Comparison of ENCODE assay signal across 8 cellular contexts in the genomic region with DNA sequence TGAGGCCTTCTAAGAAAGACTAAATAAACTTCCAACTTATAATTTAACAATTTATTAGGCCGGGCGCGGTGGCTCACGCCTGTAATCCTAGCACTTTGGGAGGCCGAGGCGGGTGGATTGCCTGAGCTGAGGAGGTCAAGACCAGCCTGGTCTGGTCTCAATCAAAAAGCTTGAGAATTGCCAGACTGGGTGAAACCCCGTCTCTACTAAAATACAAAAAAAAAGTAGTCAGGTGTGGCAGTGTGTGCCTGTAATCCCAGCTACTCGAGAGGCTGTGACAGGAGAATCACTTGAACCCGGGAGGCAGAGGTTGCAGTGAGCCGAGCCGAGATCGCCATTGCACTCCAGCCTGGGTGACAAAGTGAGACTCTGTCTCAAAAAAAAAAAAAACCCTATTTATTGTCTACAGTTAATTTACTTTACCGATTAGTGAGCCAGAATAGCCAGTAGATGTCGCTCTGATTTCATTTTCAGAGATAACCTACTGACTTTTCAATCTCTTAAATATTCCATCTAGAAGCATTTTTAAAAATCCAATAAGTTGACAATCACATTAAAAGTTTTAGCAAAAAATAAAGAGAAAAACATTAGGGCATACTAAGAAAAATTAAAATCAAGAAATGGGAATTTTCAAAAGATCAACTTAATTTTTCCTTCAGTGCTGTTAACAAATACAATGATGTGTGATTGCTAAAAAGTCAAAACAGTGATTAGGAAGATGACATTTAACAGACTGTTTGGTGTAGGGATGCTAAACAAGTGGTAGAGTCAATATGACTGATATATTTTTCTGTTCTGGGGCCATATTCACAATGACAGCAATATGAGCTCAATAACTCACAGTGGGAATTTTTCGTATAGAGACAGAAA. TPM values are rescaled to one million over a fixed set of nuclear protein-coding genes. Genes with fewer than 3 reads are reported as not detected.
DNase-seq lines count a peak whose midpoint lies in the region; ATAC-seq, FAIRE-seq and TF ChIP-seq lines count a peak whose summit lies in the region.

No MANE protein-coding gene starts in this region.

- 0 out of 2 replicates have a peak overlapping the region, but pooled peaks have one; percentile 20 for H3K9ac ChIP-seq in HUES64 (ENCODE audit: low read depth, low read length)

- H3K36me3 ChIP-seq in HUES64 (ENCODE audit: insufficient read depth, low read length) = no peaks in the 10 kb centered on the region
- no peaks in the 10 kb centered on the region for H3K36me3 ChIP-seq in pancreas

- peaks cover 34% of the 10 kb centered on the region for H3K4me1 ChIP-seq in HUES64 (ENCODE audit: insufficient read depth, low read length)
- peaks cover 0 to 4% (median 0%) of the 10 kb centered on the region in 3 donors for H3K4me1 ChIP-seq in pancreas

- intact Hi-C loops in pancreas (cut with DNase I) = loop anchor here in 2 of 3 donors (5.0 kb wide), 1 partner anchor 72 kb away; no protein-coding TSS in a partner anchor

- H3K27ac ChIP-seq in HUES64 (ENCODE audit: low read depth, low read length) = no peak overlapping the region
- H3K27ac ChIP-seq in pancreas = no peak overlapping the region

- DNase-seq in DMS53 treated with DMSO at 0.1 percent for 48 hours (lab: John Stamatoyannopoulos, UW; ENCODE audit: unreplicated experiment) (peak; percentile 51), RKO (ENCODE audit: low spot score) (peak; percentile 61), epidermal melanocyte (ENCODE audit: insufficient read length, low spot score) (peak; percentile 58), pancreas (peak in 1 of 6 donors; percentile 29), iPS-NIHi11 (ENCODE audit: low spot score) (no peak)
- no peak for DNase-seq in NK-92 treated with Interleukin-12 subunit alpha and Interleukin-12 subunit beta, amount 100 ng/mL, for 24 hours (lab: John Stamatoyannopoulos, UW)
- no peak for DNase-seq in stimulated activated CD4-positive, alpha-beta T cell treated with anti-CD3 and anti-CD28 coated beads, Interleukin-15, amount 100 ng/mL, for 24 hours

- no peak overlapping the region for H3K4me3 ChIP-seq in HUES64 (ENCODE audit: low read length)
- H3K4me3 ChIP-seq in pancreas = peak overlapping the region in 1 of 4 donors; percentile 18

- 55% methylated on average over 15 of the region's 15 CpGs for WGBS in HUES64
- 31 to 36% methylated on average over 15 of the region's 15 CpGs for WGBS in pancreas, 2 donors

- H3K9me3 ChIP-seq in HUES64 (ENCODE audit: insufficient read depth, low read depth, low read length) (no peaks in the 10 kb centered on the region), pancreas (no peaks in the 10 kb centered on the region)

- peak in 3 of 4 donors; percentile 77 to 84 (median 79) for ATAC-seq in pancreas

- H3K27me3 ChIP-seq in HUES64 (ENCODE audit: insufficient read depth, low read length) (no peaks in the 10 kb centered on the region), pancreas (no peaks in the 10 kb centered on the region)

- peak; percentile 96 for FAIRE-seq in pancreas (lab: Jason Lieb, UNC)

- TF ChIP-seq CTCF in pancreas (IDR thresholded peaks at IDR 0.05) = peak; percentile 13 to 49 (median 42)

RNA-seq across cellular contexts. Expression of a gene that starts 4.3 kb away (rescaled TPM):
- 20.0 TPM for polyA plus RNA-seq in HUES64 (2013, experiment 1 of 2)
- 24.4 TPM for polyA plus RNA-seq in HUES64 (2013, experiment 2 of 2)
- total RNA-seq in pancreas = 10 to 100 TPM; 11.7 to 43.5 (median 21.3) TPM
- polyA plus RNA-seq in pancreas = 1 to 10 TPM; 6.2 to 8.7 TPM

RNA-seq across cellular contexts. Expression of a gene that starts 9.8 kb away (rescaled TPM):
- polyA plus RNA-seq in HUES64 (2013, experiment 1 of 2) = not detected
- polyA plus RNA-seq in HUES64 (2013, experiment 2 of 2) = not detected
- under 1 TPM; 0.41 to 0.94 (median 0.63) TPM for total RNA-seq in pancreas
- polyA plus RNA-seq in pancreas = under 1 TPM; 0.19 to 0.73 TPM

Comparison
In these comparisons a context has a peak if more than half of its experiments do, and no peak if none do; other contexts are left out.
1. DNase-seq: peak in DMS53 treated with DMSO at 0.1 percent for 48 hours (single experiment), RKO (single experiment) and epidermal melanocyte (single experiment); none in NK-92 treated with Interleukin-12 subunit alpha and Interleukin-12 subunit beta, amount 100 ng/mL, for 24 hours (single experiment), stimulated activated CD4-positive, alpha-beta T cell treated with anti-CD3 and anti-CD28 coated beads, Interleukin-15, amount 100 ng/mL, for 24 hours (single experiment) and iPS-NIHi11 (single experiment).